ENCODE assay signal across 1 cellular context in genomic region chr2:106704798-106705197, GRCh38.
TF ChIP-seq lines count a peak whose summit lies in the region.

No MANE protein-coding gene starts in this region.

TF ChIP-seq in HepG2, 621 proteins besides CTCF, POLR2A, EP300 and RAD21 (continued from another document):
- TF ChIP-seq, protein P1, sequence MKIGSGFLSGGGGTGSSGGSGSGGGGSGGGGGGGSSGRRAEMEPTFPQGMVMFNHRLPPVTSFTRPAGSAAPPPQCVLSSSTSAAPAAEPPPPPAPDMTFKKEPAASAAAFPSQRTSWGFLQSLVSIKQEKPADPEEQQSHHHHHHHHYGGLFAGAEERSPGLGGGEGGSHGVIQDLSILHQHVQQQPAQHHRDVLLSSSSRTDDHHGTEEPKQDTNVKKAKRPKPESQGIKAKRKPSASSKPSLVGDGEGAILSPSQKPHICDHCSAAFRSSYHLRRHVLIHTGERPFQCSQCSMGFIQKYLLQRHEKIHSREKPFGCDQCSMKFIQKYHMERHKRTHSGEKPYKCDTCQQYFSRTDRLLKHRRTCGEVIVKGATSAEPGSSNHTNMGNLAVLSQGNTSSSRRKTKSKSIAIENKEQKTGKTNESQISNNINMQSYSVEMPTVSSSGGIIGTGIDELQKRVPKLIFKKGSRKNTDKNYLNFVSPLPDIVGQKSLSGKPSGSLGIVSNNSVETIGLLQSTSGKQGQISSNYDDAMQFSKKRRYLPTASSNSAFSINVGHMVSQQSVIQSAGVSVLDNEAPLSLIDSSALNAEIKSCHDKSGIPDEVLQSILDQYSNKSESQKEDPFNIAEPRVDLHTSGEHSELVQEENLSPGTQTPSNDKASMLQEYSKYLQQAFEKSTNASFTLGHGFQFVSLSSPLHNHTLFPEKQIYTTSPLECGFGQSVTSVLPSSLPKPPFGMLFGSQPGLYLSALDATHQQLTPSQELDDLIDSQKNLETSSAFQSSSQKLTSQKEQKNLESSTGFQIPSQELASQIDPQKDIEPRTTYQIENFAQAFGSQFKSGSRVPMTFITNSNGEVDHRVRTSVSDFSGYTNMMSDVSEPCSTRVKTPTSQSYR (CRISPR knock-in tag; IDR thresholded peaks at IDR 0.05; ENCODE audit: borderline replicate concordance), result no peak
- TF ChIP-seq PRMT3 (CRISPR knock-in tag; IDR thresholded peaks at IDR 0.05; ENCODE audit: borderline replicate concordance, low read depth) (no peak), DMAP1 (CRISPR knock-in tag; IDR thresholded peaks at IDR 0.05) (no peak), NCOA2 (CRISPR knock-in tag; IDR thresholded peaks at IDR 0.05) (no peak), MAFK (conservative IDR thresholded peaks at IDR 0.05 in 1 of 2, IDR thresholded peaks at IDR 0.05 in 1 of 2; ENCODE audit: low read length in 2 of 2) (peak; percentile 79 to 85), CEBPZ (IDR thresholded peaks at IDR 0.05; ENCODE audit: low read length) (no peak), PHB2 (IDR thresholded peaks at IDR 0.05; ENCODE audit: partially characterized antibody) (no peak), NFE2L2 (IDR thresholded peaks at IDR 0.05; ENCODE audit: low read length) (peak; percentile 85), KDM5A (IDR thresholded peaks at IDR 0.05; ENCODE audit: borderline replicate concordance, low read length) (no peak), MEIS1 (CRISPR knock-in tag; IDR thresholded peaks at IDR 0.05; ENCODE audit: borderline replicate concordance) (no peak), ZNF484 (CRISPR knock-in tag; IDR thresholded peaks at IDR 0.05; ENCODE audit: borderline replicate concordance, low read depth) (no peak)
